24 cellular contexts compared by ENCODE assay signal in genomic region chr16:48433849-48434530, GRCh38. TPM values are rescaled to one million over a fixed set of nuclear protein-coding genes. Genes with fewer than 3 reads are reported as not detected.
DNase-seq lines count a peak whose midpoint lies in the region; ATAC-seq and TF ChIP-seq lines count a peak whose summit lies in the region.
"Had no signal": no experiment of that assay in that cellular context is flagged by ENCODE, and none has a peak within 500 bp of the region (broad histone marks: within the 10 kb centered on the region; RNA-seq: fewer than 3 reads in every experiment).

No MANE protein-coding gene starts in this region.

- no peak overlapping the region for H3K4me3 Mint-ChIP-seq in activated CD8-positive, alpha-beta T cell treated with anti-CD3 and anti-CD28 coated beads, Interleukin-2, amount 10 ng/mL, durations not matched to agents 7 days and 5 days
- no peak overlapping the region for H3K4me3 Mint-ChIP-seq in activated CD8-positive, alpha-beta T cell treated with anti-CD3 and anti-CD28 coated beads for 36 hours
- H3K4me3 Mint-ChIP-seq: activated naive CD8-positive, alpha-beta T cell; activated T-cell treated with anti-CD3 and anti-CD28 coated beads, Interleukin-2, amount 50 U/mL, for 4 hours; brain; CD4-positive, alpha-beta T cell; HFFc6 had no signal

- DNase-seq in activated CD8-positive, alpha-beta T cell treated with anti-CD3 and anti-CD28 coated beads, Interleukin-2, amount 10 ng/mL, durations not matched to agents 7 days and 5 days = no peak
- DNase-seq in activated CD8-positive, alpha-beta T cell treated with anti-CD3 and anti-CD28 coated beads for 36 hours = no peak
- DNase-seq in left lung = no peak
- DNase-seq in upper lobe of left lung = peak in 1 of 2 donors; percentile 37
- DNase-seq in RWPE1 (ENCODE audit: low spot score) = no peak
- DNase-seq: activated CD4-positive, alpha-beta T cell treated with anti-CD3 and anti-CD28 coated beads, Interleukin-2, amount 50 U/mL, for 4 hours; activated T-cell treated with anti-CD3 and anti-CD28 coated beads, Interleukin-2, amount 50 U/mL, for 4 hours; CD4-positive, alpha-beta T cell; DMS53; HFFc6; left colon; MG63; NCI-H2081; NCI-H524; PC-3; tibial artery had no signal

- H3K27ac Mint-ChIP-seq in activated CD8-positive, alpha-beta T cell treated with anti-CD3 and anti-CD28 coated beads, Interleukin-2, amount 10 ng/mL, durations not matched to agents 7 days and 5 days = peak overlapping the region; percentile 53
- no peak overlapping the region for H3K27ac Mint-ChIP-seq in activated CD8-positive, alpha-beta T cell treated with anti-CD3 and anti-CD28 coated beads for 36 hours
- H3K27ac Mint-ChIP-seq: activated naive CD8-positive, alpha-beta T cell; brain; CD4-positive, alpha-beta T cell; HFFc6 had no signal

- intact Hi-C loops in activated CD8-positive, alpha-beta T cell treated with anti-CD3 and anti-CD28 coated beads for 36 hours (cut with micrococcal nuclease) = no loop called here
- intact Hi-C loops in left lung (cut with DNase I) = no loop called here

- H3K36me3 ChIP-seq in OCI-LY1 (ENCODE audit: insufficient read depth, low read length) = no peaks in the 10 kb centered on the region
- no peaks in the 10 kb centered on the region for H3K36me3 ChIP-seq in left lung
- H3K36me3 ChIP-seq in upper lobe of left lung = no peaks in the 10 kb centered on the region
- H3K36me3 ChIP-seq: gastroesophageal sphincter, MG63, tibial artery had no signal

- H3K9me3 ChIP-seq in OCI-LY1 (ENCODE audit: low read length) (no peaks in the 10 kb centered on the region), left lung (no peaks in the 10 kb centered on the region), upper lobe of left lung (no peaks in the 10 kb centered on the region)
- H3K9me3 ChIP-seq: gastroesophageal sphincter, MG63, tibial artery had no signal

- CTCF ChIA-PET in activated CD8-positive, alpha-beta T cell treated with anti-CD3 and anti-CD28 coated beads, Interleukin-2, amount 10 ng/mL, durations not matched to agents 7 days and 5 days (lab: Charles Lee) = interaction anchor here (1.4 kb wide), 1 partner anchor 189 kb away, joined by 4 read pairs; no protein-coding TSS in a partner anchor
- CTCF ChIA-PET in activated CD8-positive, alpha-beta T cell treated with anti-CD3 and anti-CD28 coated beads for 36 hours (lab: Charles Lee) = no interaction called here
- CTCF ChIA-PET in RWPE1 (lab: Yijun Ruan, JAX) = no interaction called here

- H3K9me3 Mint-ChIP-seq in activated CD8-positive, alpha-beta T cell treated with anti-CD3 and anti-CD28 coated beads, Interleukin-2, amount 10 ng/mL, durations not matched to agents 7 days and 5 days (ENCODE audit: insufficient read depth) = no peaks in the 10 kb centered on the region
- H3K9me3 Mint-ChIP-seq in activated CD8-positive, alpha-beta T cell treated with anti-CD3 and anti-CD28 coated beads for 36 hours = no peaks in the 10 kb centered on the region
- H3K9me3 Mint-ChIP-seq: activated T-cell treated with anti-CD3 and anti-CD28 coated beads, Interleukin-2, amount 50 U/mL, for 4 hours; brain; CD4-positive, alpha-beta T cell; HFFc6 had no signal

- TF ChIP-seq EP300 in upper lobe of left lung (IDR thresholded peaks at IDR 0.05) = no peak

- H3K79me2 ChIP-seq in OCI-LY1 (ENCODE audit: insufficient read depth, low read length) = no peaks in the 10 kb centered on the region
- H3K79me2 ChIP-seq: parathyroid adenoma had no signal

- H3K36me3 Mint-ChIP-seq in activated CD8-positive, alpha-beta T cell treated with anti-CD3 and anti-CD28 coated beads, Interleukin-2, amount 10 ng/mL, durations not matched to agents 7 days and 5 days (ENCODE audit: low read depth) = no peaks in the 10 kb centered on the region
- H3K36me3 Mint-ChIP-seq in activated CD8-positive, alpha-beta T cell treated with anti-CD3 and anti-CD28 coated beads for 36 hours (ENCODE audit: low read depth) = no peaks in the 10 kb centered on the region
- H3K36me3 Mint-ChIP-seq: activated naive CD8-positive, alpha-beta T cell; brain had no signal

- no peaks in the 10 kb centered on the region for H4K20me1 ChIP-seq in OCI-LY1 (ENCODE audit: insufficient read depth, low read length)

- H3F3A ChIP-seq in OCI-LY1 (ENCODE audit: insufficient read depth, low read length) = no peaks in the 10 kb centered on the region

- H3K4me1 Mint-ChIP-seq in activated CD8-positive, alpha-beta T cell treated with anti-CD3 and anti-CD28 coated beads, Interleukin-2, amount 10 ng/mL, durations not matched to agents 7 days and 5 days (ENCODE audit: low read depth) = peaks cover 23% of the 10 kb centered on the region
- H3K4me1 Mint-ChIP-seq in activated CD8-positive, alpha-beta T cell treated with anti-CD3 and anti-CD28 coated beads for 36 hours (ENCODE audit: low read depth) = peaks cover 5% of the 10 kb centered on the region
- H3K4me1 Mint-ChIP-seq: brain had no signal

- no peak for TF ChIP-seq CTCF in activated CD8-positive, alpha-beta T cell treated with anti-CD3 and anti-CD28 coated beads for 36 hours (IDR thresholded peaks at IDR 0.05)
- TF ChIP-seq CTCF in OCI-LY1 (IDR thresholded peaks at IDR 0.05; ENCODE audit: low read length) (no peak), left lung (IDR thresholded peaks at IDR 0.05) (no peak), upper lobe of left lung (IDR thresholded peaks at IDR 0.05) (no peak), RWPE1 (conservative IDR thresholded peaks at IDR 0.05; ENCODE audit: low read depth) (no peak)

- H3K27me3 Mint-ChIP-seq in activated CD8-positive, alpha-beta T cell treated with anti-CD3 and anti-CD28 coated beads, Interleukin-2, amount 10 ng/mL, durations not matched to agents 7 days and 5 days (ENCODE audit: low read depth) = no peaks in the 10 kb centered on the region
- H3K27me3 Mint-ChIP-seq in activated CD8-positive, alpha-beta T cell treated with anti-CD3 and anti-CD28 coated beads for 36 hours = no peaks in the 10 kb centered on the region
- H3K27me3 Mint-ChIP-seq: activated naive CD8-positive, alpha-beta T cell; CD4-positive, alpha-beta T cell had no signal

- H3K4me2 ChIP-seq in OCI-LY1 (ENCODE audit: low read length) = no peak overlapping the region; the same call in 1 of the 2 replicates

- H3K27ac ChIP-seq in OCI-LY1 (ENCODE audit: low read depth, low read length, poor library complexity, severe bottlenecking) (peak overlapping the region; percentile 96), left lung (peak overlapping the region; percentile 0 to 79), upper lobe of left lung (peak overlapping the region; percentile 27 to 74 (median 35)), RWPE1 (no peak overlapping the region)
- H3K27ac ChIP-seq: gastroesophageal sphincter, parathyroid adenoma, tibial artery had no signal

- no peak overlapping the region; the same call in 1 of the 2 replicates for H3K9ac ChIP-seq in OCI-LY1 (ENCODE audit: low read length)
- H3K9ac ChIP-seq: parathyroid adenoma had no signal

- H3K4me1 ChIP-seq in OCI-LY1 (ENCODE audit: insufficient read depth, low read length, severe bottlenecking) (peaks cover 57% of the 10 kb centered on the region), left lung (peaks cover 0 to 38% of the 10 kb centered on the region in 2 donors), upper lobe of left lung (peaks cover 5 to 24% (median 7%) of the 10 kb centered on the region in 4 donors)
- H3K4me1 ChIP-seq: gastroesophageal sphincter, parathyroid adenoma, tibial artery had no signal

- H3K9me2 ChIP-seq in OCI-LY1 (ENCODE audit: low read depth, low read length) = no peaks in the 10 kb centered on the region

- TF ChIP-seq POLR2A in upper lobe of left lung (IDR thresholded peaks at IDR 0.05) = no peak

- H3K27me3 ChIP-seq in OCI-LY1 (ENCODE audit: insufficient read depth, low read length) (no peaks in the 10 kb centered on the region), left lung (no peaks in the 10 kb centered on the region), upper lobe of left lung (no peaks in the 10 kb centered on the region)
- H3K27me3 ChIP-seq: gastroesophageal sphincter, MG63, tibial artery had no signal

- no peak for ATAC-seq in activated CD8-positive, alpha-beta T cell treated with anti-CD3 and anti-CD28 coated beads, Interleukin-2, amount 10 ng/mL, durations not matched to agents 7 days and 5 days
- ATAC-seq in activated CD8-positive, alpha-beta T cell treated with anti-CD3 and anti-CD28 coated beads for 36 hours = no peak
- ATAC-seq in left lung = peak; percentile 50
- peak; percentile 40 to 51 for ATAC-seq in upper lobe of left lung (ENCODE audit: low FRiP score in 2 of 2)
- ATAC-seq in HG02885 (IDR thresholded peaks at IDR 0.05; ENCODE audit: poor library complexity, unreplicated experiment) = no peak
- ATAC-seq in HG03442 (IDR thresholded peaks at IDR 0.05; ENCODE audit: unreplicated experiment) = no peak
- ATAC-seq: activated T-cell treated with anti-CD3 and anti-CD28 coated beads, Interleukin-2, amount 50 U/mL, for 4 hours; left colon; PC-3; SK-N-SH treated with all-trans-retinoic acid at 6 μM for 48 hours had no signal

- H3K4me3 ChIP-seq in OCI-LY1 (ENCODE audit: low read depth, low read length, poor library complexity, severe bottlenecking) = no peak overlapping the region
- no peak overlapping the region for H3K4me3 ChIP-seq in left lung
- H3K4me3 ChIP-seq in upper lobe of left lung = no peak overlapping the region
- H3K4me3 ChIP-seq: gastroesophageal sphincter, MG63, tibial artery had no signal

- POLR2A ChIA-PET in activated CD8-positive, alpha-beta T cell treated with anti-CD3 and anti-CD28 coated beads, Interleukin-2, amount 10 ng/mL, durations not matched to agents 7 days and 5 days (lab: Charles Lee) = no interaction called here
- POLR2A ChIA-PET in activated CD8-positive, alpha-beta T cell treated with anti-CD3 and anti-CD28 coated beads for 36 hours (lab: Charles Lee) = no interaction called here
- POLR2A ChIA-PET in RWPE1 (lab: Yijun Ruan, JAX; ENCODE audit: low non-redundant PET) = interaction anchor here (0.5 to 0.7 kb wide), 2 partner anchors 14 to 72 kb away, joined by 4 to 5 read pairs; no protein-coding TSS in a partner anchor

- WGBS in upper lobe of left lung, 2 donors = 70 to 74% methylated on average over 5 of the region's 5 CpGs

- H2AFZ ChIP-seq in OCI-LY1 (ENCODE audit: low read length) = 0 out of 2 replicates have a peak overlapping the region, but pooled peaks have one; percentile 6
- H2AFZ ChIP-seq: parathyroid adenoma had no signal

RNA-seq across cellular contexts. Expression of gene SIAH1, which starts 48.8 kb away (rescaled TPM):
- total RNA-seq in activated CD8-positive, alpha-beta T cell treated with anti-CD3 and anti-CD28 coated beads, Interleukin-2, amount 10 ng/mL, durations not matched to agents 7 days and 5 days = 10 to 100 TPM; 14.9 to 15.6 TPM
- total RNA-seq in activated CD8-positive, alpha-beta T cell treated with anti-CD3 and anti-CD28 coated beads for 36 hours = 10 to 100 TPM; 13.3 to 14.3 TPM
- total RNA-seq in left lung = 10 to 100 TPM; 18.9 to 21.9 TPM
- 10 to 100 TPM; 19.4 to 45.1 (median 24.9) TPM for total RNA-seq in upper lobe of left lung

Comparison
In these comparisons a context has a peak if more than half of its experiments do, and no peak if none do; other contexts are left out.
1. ATAC-seq: peak in left lung (single experiment) and upper lobe of left lung (2 of 2); none in activated CD8-positive, alpha-beta T cell treated with anti-CD3 and anti-CD28 coated beads, Interleukin-2, amount 10 ng/mL, durations not matched to agents 7 days and 5 days (single experiment), activated CD8-positive, alpha-beta T cell treated with anti-CD3 and anti-CD28 coated beads for 36 hours (single experiment), HG02885 (single experiment) and HG03442 (single experiment).